In the genomic region with DNA sequence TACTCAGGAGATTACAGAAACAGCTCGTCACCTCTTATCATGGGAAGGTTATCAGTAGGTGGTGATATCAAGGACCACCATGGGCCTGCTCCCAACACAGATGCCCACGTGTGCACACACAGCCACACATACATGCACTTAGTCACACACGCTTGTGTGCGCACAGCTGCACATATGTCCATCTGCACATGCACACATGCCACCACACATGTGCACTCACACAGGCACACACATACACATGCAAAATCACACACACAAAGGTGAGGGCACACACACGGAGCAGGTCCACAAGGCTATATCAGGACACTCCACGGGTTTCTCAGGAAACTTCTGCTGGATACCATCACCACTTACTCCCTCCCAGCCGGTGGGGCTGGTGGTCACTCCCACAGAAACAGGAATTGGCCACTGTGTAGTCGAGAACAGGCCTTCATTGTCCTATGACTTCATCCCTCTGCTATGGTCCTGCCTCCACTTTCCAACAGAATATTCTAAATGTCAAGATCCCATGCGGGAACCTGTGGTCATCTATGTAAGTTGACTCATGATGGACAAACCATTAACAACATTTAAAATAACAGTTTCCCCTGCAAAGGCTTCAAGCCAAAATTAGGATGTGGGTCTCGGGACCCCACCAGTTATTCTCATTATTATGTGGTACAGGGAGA, we compare ENCODE assay signal across 9 cellular contexts. TPM values are rescaled to one million over a fixed set of nuclear protein-coding genes. Genes with fewer than 3 reads are reported as not detected.
A peak's percentile ranks its signal among the peaks of the same experiment; 100 is the strongest.
DNase-seq lines count a peak whose midpoint lies in the region; ATAC-seq and TF ChIP-seq lines count a peak whose summit lies in the region.
"Had no signal": no experiment of that assay in that cellular context is flagged by ENCODE, and none has a peak within 500 bp of the region (broad histone marks: within the 10 kb centered on the region; RNA-seq: fewer than 3 reads in every experiment).

No MANE protein-coding gene starts in this region.

- H3K79me2 ChIP-seq in SK-N-SH (ENCODE audit: insufficient read depth) = peaks cover 66% of the 10 kb centered on the region

- no peaks in the 10 kb centered on the region for H3K9me2 ChIP-seq in SK-N-SH

- H3K36me3 ChIP-seq in SK-N-SH (replicated peaks in 1 of 2; ENCODE audit: control insufficient read depth in 1 of 2, insufficient read depth in 2 of 2, low read length in 1 of 2) = peaks cover 18 to 26% of the 10 kb centered on the region in 2 experiments

- H3K4me2 ChIP-seq in SK-N-SH = peak overlapping the region; percentile 92

- H3K4me3 ChIP-seq in SK-N-SH (ENCODE audit: low read depth in 2 of 2, low read length in 1 of 2) = 0 out of 4 replicates have a peak overlapping the region, but pooled peaks of 1 of the 2 experiments have one; percentile 75

- H3K27ac Mint-ChIP-seq in activated B cell treated with CpG ODN at 0.5 μM for 24 hours (peak overlapping the region; percentile 98), immature natural killer cell (peak overlapping the region in 5 of 6 donors; percentile 13 to 79 (median 39))
- peak overlapping the region; percentile 11 for H3K27ac Mint-ChIP-seq in stimulated activated naive B cell treated with anti-CD40 and anti-IgM and Interleukin-4, amounts not matched to agents 10 μg/mL and 1 μg/mL and 100 μg/mL, for 72 hours

- no peaks in the 10 kb centered on the region for H3K9me3 ChIP-seq in SK-N-SH

- H3K4me3 Mint-ChIP-seq in activated B cell treated with CpG ODN at 0.5 μM for 24 hours (peak overlapping the region; percentile 95), immature natural killer cell (peak overlapping the region in 3 of 5 donors; percentile 29 to 38 (median 37))
- peak overlapping the region; percentile 40 to 53 for H3K4me3 Mint-ChIP-seq in stimulated activated naive B cell treated with anti-CD40 and anti-IgM and Interleukin-4, amounts not matched to agents 10 μg/mL and 1 μg/mL and 100 μg/mL, for 72 hours

- peaks cover 14 to 17% of the 10 kb centered on the region in 2 experiments; a peak in 3 of 4 replicates for H3K4me1 ChIP-seq in SK-N-SH (ENCODE audit: control insufficient read depth in 1 of 2, insufficient read depth in 2 of 2, low read depth in 1 of 2, low read length in 1 of 2)

- H3K27ac ChIP-seq in SK-N-SH (ENCODE audit: low read depth in 2 of 2, low read length in 1 of 2) = peak overlapping the region in 1 of 2 experiments; percentile 25; a peak in 1 of 4 replicates
- H3K27ac ChIP-seq: 22Rv1 had no signal

- H3K9me3 Mint-ChIP-seq in activated B cell treated with CpG ODN at 0.5 μM for 24 hours (no peaks in the 10 kb centered on the region), immature natural killer cell (no peaks in the 10 kb centered on the region)
- H3K9me3 Mint-ChIP-seq in stimulated activated naive B cell treated with anti-CD40 and anti-IgM and Interleukin-4, amounts not matched to agents 10 μg/mL and 1 μg/mL and 100 μg/mL, for 72 hours = peaks cover 0 to under 1% of the 10 kb centered on the region in 2 donors

- TF ChIP-seq CTCF in SK-N-SH (IDR thresholded peaks at IDR 0.05) = no peak
- TF ChIP-seq CTCF in activated B cell treated with CpG ODN at 0.5 μM for 24 hours (IDR thresholded peaks at IDR 0.05) = no peak

- CTCF ChIA-PET in SK-N-SH (lab: Yijun Ruan, JAX) = interaction anchor here (4.1 kb wide), 1 partner anchor 11 kb away, joined by 50 read pairs; no protein-coding TSS in a partner anchor
- CTCF ChIA-PET in activated B cell treated with CpG ODN at 0.5 μM for 24 hours (lab: Charles Lee) = interaction anchor here (5.0 to 6.3 kb wide), 2 partner anchors 11 to 28 kb away, joined by 70 to 71 read pairs; no protein-coding TSS in a partner anchor

- no peak for TF ChIP-seq RAD21 in SK-N-SH (IDR thresholded peaks at IDR 0.05; ENCODE audit: low read length)

- no peak for ATAC-seq in SK-N-SH treated with all-trans-retinoic acid at 6 μM for 48 hours
- no peak for ATAC-seq in activated B cell treated with CpG ODN at 0.5 μM for 24 hours (ENCODE audit: low read depth)
- ATAC-seq in stimulated activated naive B cell treated with anti-CD40 and anti-IgM and Interleukin-4, amounts not matched to agents 10 μg/mL and 1 μg/mL and 100 μg/mL, for 72 hours (replicated peaks) = no peak

- no peak overlapping the region for H2AFZ ChIP-seq in SK-N-SH (ENCODE audit: low read depth)

- POLR2A ChIA-PET in SK-N-SH (lab: Yijun Ruan, JAX) (no interaction called here), activated B cell treated with CpG ODN at 0.5 μM for 24 hours (lab: Charles Lee) (interaction anchor here (4.4 kb wide), 1 partner anchor 13 kb away, joined by 37 read pairs; no protein-coding TSS in a partner anchor)

- no peak for TF ChIP-seq EP300 in SK-N-SH (IDR thresholded peaks at IDR 0.05; ENCODE audit: borderline replicate concordance in 1 of 2, low read depth in 1 of 2, low read length in 1 of 2)

- no peak overlapping the region for H3K9ac ChIP-seq in SK-N-SH

- no peak for DNase-seq in SK-N-SH
- no peak for DNase-seq in activated B cell treated with CpG ODN at 0.5 μM for 24 hours
- no peak for DNase-seq in immature natural killer cell
- DNase-seq in stimulated activated naive B cell treated with anti-CD40 and anti-IgM and Interleukin-4, amounts not matched to agents 10 μg/mL and 1 μg/mL and 100 μg/mL, for 72 hours = no peak
- no peak for DNase-seq in SIG-M5 (lab: John Stamatoyannopoulos, UW)
- no peak for DNase-seq in germinal center (ENCODE audit: low spot score)
- DNase-seq in MV-4-11 (lab: John Stamatoyannopoulos, UW) = no peak

- H3K27me3 ChIP-seq in SK-N-SH (ENCODE audit: insufficient read depth) = no peaks in the 10 kb centered on the region

- H3K4me1 Mint-ChIP-seq in activated B cell treated with CpG ODN at 0.5 μM for 24 hours (peaks cover 91% of the 10 kb centered on the region), immature natural killer cell (peaks cover 36 to 57% of the 10 kb centered on the region in 2 donors)
- peaks cover 58 to 85% of the 10 kb centered on the region in 2 donors for H3K4me1 Mint-ChIP-seq in stimulated activated naive B cell treated with anti-CD40 and anti-IgM and Interleukin-4, amounts not matched to agents 10 μg/mL and 1 μg/mL and 100 μg/mL, for 72 hours

- H3F3A ChIP-seq in SK-N-SH (replicated peaks; ENCODE audit: insufficient read depth) = peaks cover 3% of the 10 kb centered on the region

- 81% methylated on average over 9 of the region's 10 CpGs for WGBS in SK-N-SH (ENCODE audit: low lambda C conversion rate)

- intact Hi-C loops in activated B cell treated with CpG ODN at 0.5 μM for 24 hours (cut with micrococcal nuclease) = loop anchor here (2.0 to 10.0 kb wide), 2 partner anchors 573 to 655 kb away; no protein-coding TSS in a partner anchor

- H3K27me3 Mint-ChIP-seq in activated B cell treated with CpG ODN at 0.5 μM for 24 hours (no peaks in the 10 kb centered on the region), immature natural killer cell (ENCODE audit: low read depth in 3 of 3) (peaks cover 7 to 20% (median 12%) of the 10 kb centered on the region in 3 donors)
- H3K27me3 Mint-ChIP-seq in stimulated activated naive B cell treated with anti-CD40 and anti-IgM and Interleukin-4, amounts not matched to agents 10 μg/mL and 1 μg/mL and 100 μg/mL, for 72 hours = no peaks in the 10 kb centered on the region

- H3K36me3 Mint-ChIP-seq in activated B cell treated with CpG ODN at 0.5 μM for 24 hours (ENCODE audit: low read depth) = peaks cover 59% of the 10 kb centered on the region
- peaks cover 6 to 18% (median 6%) of the 10 kb centered on the region in 3 donors for H3K36me3 Mint-ChIP-seq in immature natural killer cell
- H3K36me3 Mint-ChIP-seq in stimulated activated naive B cell treated with anti-CD40 and anti-IgM and Interleukin-4, amounts not matched to agents 10 μg/mL and 1 μg/mL and 100 μg/mL, for 72 hours = peaks cover 23 to 47% of the 10 kb centered on the region in 2 donors

- H4K20me1 ChIP-seq in SK-N-SH (ENCODE audit: insufficient read depth) = 0 out of 2 replicates have a peak, but pooled peaks cover 7% of the 10 kb centered on the region

TF ChIP-seq in SK-N-SH, 30 proteins besides CTCF, POLR2A, EP300 and RAD21 (continues in another document):
- TF ChIP-seq SMC3 (IDR thresholded peaks at IDR 0.05; ENCODE audit: low read depth, low read length) (no peak), PBX3 (IDR thresholded peaks at IDR 0.05) (no peak)

TF ChIP-seq in SK-N-SH treated with all-trans-retinoic acid at 6 μM for 48 hours, 23 proteins besides CTCF, POLR2A, EP300 and RAD21 (continues in another document):
- TF ChIP-seq, protein P1, sequence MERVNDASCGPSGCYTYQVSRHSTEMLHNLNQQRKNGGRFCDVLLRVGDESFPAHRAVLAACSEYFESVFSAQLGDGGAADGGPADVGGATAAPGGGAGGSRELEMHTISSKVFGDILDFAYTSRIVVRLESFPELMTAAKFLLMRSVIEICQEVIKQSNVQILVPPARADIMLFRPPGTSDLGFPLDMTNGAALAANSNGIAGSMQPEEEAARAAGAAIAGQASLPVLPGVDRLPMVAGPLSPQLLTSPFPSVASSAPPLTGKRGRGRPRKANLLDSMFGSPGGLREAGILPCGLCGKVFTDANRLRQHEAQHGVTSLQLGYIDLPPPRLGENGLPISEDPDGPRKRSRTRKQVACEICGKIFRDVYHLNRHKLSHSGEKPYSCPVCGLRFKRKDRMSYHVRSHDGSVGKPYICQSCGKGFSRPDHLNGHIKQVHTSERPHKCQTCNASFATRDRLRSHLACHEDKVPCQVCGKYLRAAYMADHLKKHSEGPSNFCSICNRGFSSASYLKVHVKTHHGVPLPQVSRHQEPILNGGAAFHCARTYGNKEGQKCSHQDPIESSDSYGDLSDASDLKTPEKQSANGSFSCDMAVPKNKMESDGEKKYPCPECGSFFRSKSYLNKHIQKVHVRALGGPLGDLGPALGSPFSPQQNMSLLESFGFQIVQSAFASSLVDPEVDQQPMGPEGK (CRISPR knock-in tag; IDR thresholded peaks at IDR 0.05; ENCODE audit: borderline replicate concordance) = no peak
- TF ChIP-seq PPARA (CRISPR knock-in tag; IDR thresholded peaks at IDR 0.05; ENCODE audit: borderline replicate concordance) (no peak), ESRRG (CRISPR knock-in tag; IDR thresholded peaks at IDR 0.05) (no peak), BACH2 (CRISPR knock-in tag; IDR thresholded peaks at IDR 0.05; ENCODE audit: borderline replicate concordance) (no peak)

RNA-seq across cellular contexts. Expression of gene C11orf24, which starts 2.2 kb away (rescaled TPM):
- 50.9 and 52.1 TPM in 2 replicates for polyA plus RNA-seq in SK-N-SH (2012; rRNA removed)
- polyA plus RNA-seq in SK-N-SH (2012; cell fraction: cytosol; rRNA removed) = 29.9 and 37.6 TPM in 2 replicates
- polyA plus RNA-seq in SK-N-SH (2012; cell fraction: nucleus; rRNA removed) = 37.7 and 41.7 TPM in 2 replicates
- total RNA-seq in activated B cell treated with CpG ODN at 0.5 μM for 24 hours = 75.5 and 78.0 TPM in 2 replicates
- 10 to 100 TPM; 10.4 to 27.1 (median 12.6) TPM for polyA plus RNA-seq in immature natural killer cell

RNA-seq across cellular contexts. Expression of gene LRP5, which starts 42.8 kb away (rescaled TPM):
- polyA plus RNA-seq in SK-N-SH (2012; rRNA removed) (10.2 and 15.0 TPM in 2 replicates), immature natural killer cell (1 to 10 TPM in 1 of 3 donors, under 1 TPM in 2; 0.03 to 1.2 (median 0.66) TPM)
- 6.1 and 10.0 TPM in 2 replicates for polyA plus RNA-seq in SK-N-SH (2012; cell fraction: cytosol; rRNA removed)
- 18.6 and 21.7 TPM in 2 replicates for polyA plus RNA-seq in SK-N-SH (2012; cell fraction: nucleus; rRNA removed)
- 7.7 and 8.7 TPM in 2 replicates for total RNA-seq in activated B cell treated with CpG ODN at 0.5 μM for 24 hours

RNA-seq across cellular contexts. Expression of gene KMT5B, which starts 56.5 kb away (rescaled TPM):
- polyA plus RNA-seq in SK-N-SH (2012; rRNA removed) (8.4 and 10.4 TPM in 2 replicates), immature natural killer cell (10 to 100 TPM; 23.9 to 58.5 (median 30.0) TPM)
- polyA plus RNA-seq in SK-N-SH (2012; cell fraction: cytosol; rRNA removed) = 10.5 and 11.5 TPM in 2 replicates
- 18.0 and 20.8 TPM in 2 replicates for polyA plus RNA-seq in SK-N-SH (2012; cell fraction: nucleus; rRNA removed)
- 60.2 and 68.3 TPM in 2 replicates for total RNA-seq in activated B cell treated with CpG ODN at 0.5 μM for 24 hours

Comparison
In these comparisons a context has a peak if more than half of its experiments do, and no peak if none do; other contexts are left out.
1. H3K27ac Mint-ChIP-seq: peak in every context shown above with its lines; median percentile 98 in activated B cell treated with CpG ODN at 0.5 μM for 24 hours; 39 in immature natural killer cell; 11 in stimulated activated naive B cell treated with anti-CD40 and anti-IgM and Interleukin-4, amounts not matched to agents 10 μg/mL and 1 μg/mL and 100 μg/mL, for 72 hours.
2. H3K4me3 Mint-ChIP-seq: peak in every context shown above with its lines; median percentile 95 in activated B cell treated with CpG ODN at 0.5 μM for 24 hours; 46 in stimulated activated naive B cell treated with anti-CD40 and anti-IgM and Interleukin-4, amounts not matched to agents 10 μg/mL and 1 μg/mL and 100 μg/mL, for 72 hours; 37 in immature natural killer cell.